16 cellular contexts compared by ENCODE assay signal in genomic region chr9:128790536-128790935, GRCh38. TPM values are rescaled to one million over a fixed set of nuclear protein-coding genes. Genes with fewer than 3 reads are reported as not detected.
DNase-seq lines count a peak whose midpoint lies in the region; ATAC-seq and TF ChIP-seq lines count a peak whose summit lies in the region.
"Had no signal": no experiment of that assay in that cellular context is flagged by ENCODE, and none has a peak within 500 bp of the region (broad histone marks: within the 10 kb centered on the region; RNA-seq: fewer than 3 reads in every experiment).

No MANE protein-coding gene starts in this region.

- no peaks in the 10 kb centered on the region for H3K9me3 ChIP-seq in IMR-90 (ENCODE audit: control insufficient read depth, insufficient read depth, low read length)
- H3K9me3 ChIP-seq: Caco-2 had no signal

- no peak for TF ChIP-seq CTCF in IMR-90 (conservative IDR thresholded peaks at IDR 0.05; ENCODE audit: low read depth, low read length)
- TF ChIP-seq CTCF in neural crest cell (conservative IDR thresholded peaks at IDR 0.05) = no peak

- CTCF ChIA-PET in IMR-90 (lab: Yijun Ruan, JAX) = interaction anchor here (1.1 kb wide), 1 partner anchor 28 kb away, joined by 5 read pairs; the partner anchor contains the start of gene ENDOG

- H3K4me1 ChIP-seq in IMR-90 (ENCODE audit: control insufficient read depth, insufficient read depth, low read length) = peaks cover 2% of the 10 kb centered on the region; the same call in 1 of the 2 replicates

- peaks cover 13 to 43% of the 10 kb centered on the region in 2 experiments for H3K79me1 ChIP-seq in IMR-90 (ENCODE audit: low read depth in 1 of 2, low read length in 2 of 2)

- 0 out of 2 replicates have a peak, but pooled peaks cover 5% of the 10 kb centered on the region for H4K20me1 ChIP-seq in IMR-90 (ENCODE audit: insufficient read depth, low read length)

- H3K9me3 Mint-ChIP-seq in activated naive CD4-positive, alpha-beta T cell treated with anti-CD3 and anti-CD28 coated beads, Interleukin-2, amount 50 U/mL, for 72 hours = no peaks in the 10 kb centered on the region
- no peaks in the 10 kb centered on the region for H3K9me3 Mint-ChIP-seq in neural crest cell
- H3K9me3 Mint-ChIP-seq: CD4-positive, CD25-positive, alpha-beta regulatory T cell; GM23338; HFFc6; IgD-negative memory B cell had no signal

- no TSS peak for BruUV-seq in IMR-90 (replicated peaks; lab: Mats Ljungman, UMichigan)

- H3K4ac ChIP-seq in IMR-90 (ENCODE audit: low read depth, low read length) = no peak overlapping the region

- H2BK15ac ChIP-seq in IMR-90 (ENCODE audit: low read depth, low read length) = no peak overlapping the region

- ATAC-seq in activated naive CD4-positive, alpha-beta T cell treated with anti-CD3 and anti-CD28 coated beads, Interleukin-2, amount 50 U/mL, for 72 hours = no peak
- ATAC-seq in IMR-90 (ENCODE audit: low read depth) (no peak), GM19328 (IDR thresholded peaks at IDR 0.05; ENCODE audit: unreplicated experiment) (no peak), HG03135 (IDR thresholded peaks at IDR 0.05; ENCODE audit: unreplicated experiment) (no peak)
- ATAC-seq: GM23338, HCT116 had no signal

- H3K4me3 ChIP-seq in IMR-90 (ENCODE audit: insufficient read depth, low read depth, low read length) = no peak overlapping the region
- H3K4me3 ChIP-seq: GM23338 had no signal

- no peak overlapping the region for H3K9ac ChIP-seq in IMR-90 (ENCODE audit: low read depth, low read length)

- H3K36me3 ChIP-seq in IMR-90 (ENCODE audit: control insufficient read depth, insufficient read depth, low read length) = peaks cover 45% of the 10 kb centered on the region

- H3K9me1 ChIP-seq in IMR-90 (ENCODE audit: insufficient read depth, low read length) = no peaks in the 10 kb centered on the region

- no peaks in the 10 kb centered on the region for H3K27me3 Mint-ChIP-seq in neural crest cell (ENCODE audit: low read depth)
- H3K27me3 Mint-ChIP-seq: B cell; CD4-positive, CD25-positive, alpha-beta regulatory T cell; IgD-negative memory B cell had no signal

- dilution Hi-C loops in IMR-90 (cut with HindIII; ENCODE audit: low sequenced_read_pairs, unreplicated experiment) = no loop called here

- DNase-seq in activated naive CD4-positive, alpha-beta T cell treated with anti-CD3 and anti-CD28 coated beads, Interleukin-2, amount 50 U/mL, for 72 hours (ENCODE audit: low spot score in 2 of 2) = no peak
- DNase-seq in activated naive CD4-positive, alpha-beta T cell treated with Interleukin-2 at 50 U/mL for 16 hours = no peak
- DNase-seq in IMR-90 = no peak
- no peak for DNase-seq in neural crest cell (ENCODE audit: low read depth, low spot score)
- DNase-seq in anterior cingulate cortex (lab: John Stamatoyannopoulos, UW) = no peak
- DNase-seq: C1 segment of cervical spinal cord; Caco-2; CD4-positive, CD25-positive, alpha-beta regulatory T cell; H7; HFFc6 had no signal

- TF ChIP-seq RAD21 in IMR-90 (IDR thresholded peaks at IDR 0.05; ENCODE audit: low read length) = no peak

- H2BK120ac ChIP-seq in IMR-90 (ENCODE audit: low read depth, low read length) = no peak overlapping the region

- H4K91ac ChIP-seq in IMR-90 (ENCODE audit: insufficient read depth, low read depth, low read length) = no peak overlapping the region

- H2AK9ac ChIP-seq in IMR-90 (replicated peaks; ENCODE audit: low read depth, low read length, poor library complexity) = peak overlapping the region; percentile 6

- no peak overlapping the region for H3K18ac ChIP-seq in IMR-90 (ENCODE audit: low read depth, low read length)

- peaks cover 15% of the 10 kb centered on the region for H3K4me1 Mint-ChIP-seq in neural crest cell

- H3K27me3 ChIP-seq in IMR-90 (ENCODE audit: control insufficient read depth, insufficient read depth, low read length) = no peaks in the 10 kb centered on the region

- TF ChIP-seq POLR2A in IMR-90 (IDR thresholded peaks at IDR 0.05; ENCODE audit: low read depth, low read length) = no peak

- no peak overlapping the region for H2AFZ ChIP-seq in IMR-90 (replicated peaks; ENCODE audit: low read length, poor library complexity)
- H2AFZ ChIP-seq: GM23338 had no signal

- no peak overlapping the region for H3K14ac ChIP-seq in IMR-90 (replicated peaks; ENCODE audit: low read depth, low read length)

- no peak overlapping the region for H3K23ac ChIP-seq in IMR-90 (ENCODE audit: low read depth, low read length)

- no peak overlapping the region for H2BK5ac ChIP-seq in IMR-90 (ENCODE audit: low read depth, low read length, poor library complexity, severe bottlenecking)

- no peak overlapping the region for H4K8ac ChIP-seq in IMR-90 (ENCODE audit: low read depth in 2 of 2, low read length in 2 of 2)

- H3K4me2 ChIP-seq in IMR-90 (ENCODE audit: low read depth, low read length) = no peak overlapping the region
- H3K4me2 ChIP-seq: GM23338 had no signal

- in situ Hi-C loops in IMR-90 (cut with MboI; ENCODE audit: low sequenced_read_pairs) = no loop called here

- H3K36me3 Mint-ChIP-seq in activated naive CD4-positive, alpha-beta T cell treated with anti-CD3 and anti-CD28 coated beads, Interleukin-2, amount 50 U/mL, for 72 hours = peaks cover 6 to 7% of the 10 kb centered on the region in 2 donors
- peaks cover 4% of the 10 kb centered on the region for H3K36me3 Mint-ChIP-seq in neural crest cell (ENCODE audit: low read depth)

- intact Hi-C loops in IMR-90 (cut with micrococcal nuclease) = no loop called here

- POLR2A ChIA-PET in IMR-90 (lab: Charles Lee; ENCODE audit: unreplicated experiment) = no interaction called here

- H2AK5ac ChIP-seq in IMR-90 (ENCODE audit: low read depth, low read length) = no peak overlapping the region

- peak overlapping the region; percentile 9 for H3K4me3 Mint-ChIP-seq in neural crest cell
- H3K4me3 Mint-ChIP-seq: B cell, GM23338, HFFc6 had no signal

- no peak overlapping the region for H2BK20ac ChIP-seq in IMR-90 (ENCODE audit: low read depth, low read length)

- no peak overlapping the region for H3K27ac ChIP-seq in IMR-90 (ENCODE audit: insufficient read depth, low read length)

- no peak overlapping the region for H3K56ac ChIP-seq in IMR-90 (ENCODE audit: extremely low read depth, insufficient read depth, low read length)

- no peak overlapping the region for H4K5ac ChIP-seq in IMR-90 (ENCODE audit: low read depth, low read length)

- 80% methylated on average over 2 of the region's 4 CpGs; no CpG with 5 or more reads in 1 of the 2 experiments for WGBS in IMR-90 (ENCODE audit: extremely low coverage in 2 of 2, insufficient read length in 1 of 2), 2 experiments

- H3K27ac Mint-ChIP-seq in activated naive CD4-positive, alpha-beta T cell treated with anti-CD3 and anti-CD28 coated beads, Interleukin-2, amount 50 U/mL, for 72 hours = peak overlapping the region; percentile 60 to 90
- H3K27ac Mint-ChIP-seq in neural crest cell (ENCODE audit: unreplicated experiment) = no peak overlapping the region
- H3K27ac Mint-ChIP-seq: B cell, GM23338, HFFc6, IgD-negative memory B cell had no signal

TF ChIP-seq in IMR-90, 13 proteins besides CTCF, POLR2A, EP300 and RAD21 (continues in another document):
- TF ChIP-seq MAFK (IDR thresholded peaks at IDR 0.05; ENCODE audit: low read depth, low read length) (no peak), FOS (IDR thresholded peaks at IDR 0.05; ENCODE audit: low read depth, low read length) (no peak), RFX5 (IDR thresholded peaks at IDR 0.05; ENCODE audit: low read depth, low read length) (no peak), SMC3 (IDR thresholded peaks at IDR 0.05; ENCODE audit: low read depth, low read length) (no peak), MXI1 (IDR thresholded peaks at IDR 0.05; ENCODE audit: borderline replicate concordance, low read depth, low read length) (no peak), BHLHE40 (IDR thresholded peaks at IDR 0.05; ENCODE audit: low read depth, low read length) (no peak), ELK1 (IDR thresholded peaks at IDR 0.05; ENCODE audit: borderline replicate concordance, low read depth, low read length) (no peak)

RNA-seq across cellular contexts. Expression of gene TBC1D13, which starts 3.5 kb away (rescaled TPM):
- 10 to 100 TPM; 15.6 to 22.7 TPM for total RNA-seq in activated naive CD4-positive, alpha-beta T cell treated with anti-CD3 and anti-CD28 coated beads, Interleukin-2, amount 50 U/mL, for 72 hours
- total RNA-seq in IMR-90 (2012; rRNA removed) = 7.2 and 9.1 TPM in 2 replicates
- polyA plus RNA-seq in IMR-90 (2012; rRNA removed) = 25.0 and 26.4 TPM in 2 replicates
- 23.3 and 26.4 TPM in 2 replicates for polyA plus RNA-seq in IMR-90 (2012; cell fraction: cytosol; rRNA removed)
- 40.1 and 43.3 TPM in 2 replicates for polyA plus RNA-seq in IMR-90 (2012; cell fraction: nucleus; rRNA removed; ENCODE audit: low replicate concordance)
- 28.9 and 32.3 TPM in 2 replicates for total RNA-seq in neural crest cell

RNA-seq across cellular contexts. Expression of gene ZER1, which starts 18.8 kb away (rescaled TPM):
- 10 to 100 TPM; 17.3 to 24.9 TPM for total RNA-seq in activated naive CD4-positive, alpha-beta T cell treated with anti-CD3 and anti-CD28 coated beads, Interleukin-2, amount 50 U/mL, for 72 hours
- total RNA-seq in IMR-90 (2012; rRNA removed) (7.5 and 7.7 TPM in 2 replicates), neural crest cell (19.1 and 19.3 TPM in 2 replicates)
- 34.9 and 45.1 TPM in 2 replicates for polyA plus RNA-seq in IMR-90 (2012; rRNA removed)
- 27.8 and 35.2 TPM in 2 replicates for polyA plus RNA-seq in IMR-90 (2012; cell fraction: cytosol; rRNA removed)
- 22.0 and 42.1 TPM in 2 replicates for polyA plus RNA-seq in IMR-90 (2012; cell fraction: nucleus; rRNA removed; ENCODE audit: low replicate concordance)

RNA-seq across cellular contexts. Expression of gene ENDOG, which starts 27.8 kb away (rescaled TPM):
- total RNA-seq in activated naive CD4-positive, alpha-beta T cell treated with anti-CD3 and anti-CD28 coated beads, Interleukin-2, amount 50 U/mL, for 72 hours = 10 to 100 TPM in 1 of 2 donors, 1 to 10 TPM in 1; 8.2 to 16.0 TPM
- 9.9 and 11.7 TPM in 2 replicates for total RNA-seq in IMR-90 (2012; rRNA removed)
- polyA plus RNA-seq in IMR-90 (2012; rRNA removed) = 16.2 and 27.2 TPM in 2 replicates
- 19.0 and 32.4 TPM in 2 replicates for polyA plus RNA-seq in IMR-90 (2012; cell fraction: cytosol; rRNA removed)
- polyA plus RNA-seq in IMR-90 (2012; cell fraction: nucleus; rRNA removed; ENCODE audit: low replicate concordance) = 10.9 and 26.5 TPM in 2 replicates
- total RNA-seq in neural crest cell = 21.9 and 23.7 TPM in 2 replicates

RNA-seq across cellular contexts. Expression of gene SPOUT1, which starts 39.1 kb away (rescaled TPM):
- 10 to 100 TPM; 63.8 to 64.9 TPM for total RNA-seq in activated naive CD4-positive, alpha-beta T cell treated with anti-CD3 and anti-CD28 coated beads, Interleukin-2, amount 50 U/mL, for 72 hours
- total RNA-seq in IMR-90 (2012; rRNA removed) = 15.8 and 17.9 TPM in 2 replicates
- polyA plus RNA-seq in IMR-90 (2012; rRNA removed) = 27.8 and 30.2 TPM in 2 replicates
- 13.9 and 20.2 TPM in 2 replicates for polyA plus RNA-seq in IMR-90 (2012; cell fraction: cytosol; rRNA removed)
- polyA plus RNA-seq in IMR-90 (2012; cell fraction: nucleus; rRNA removed; ENCODE audit: low replicate concordance) = 40.1 and 103 TPM in 2 replicates
- total RNA-seq in neural crest cell = 66.7 and 66.8 TPM in 2 replicates
